ENCODE assay signal across 1 cellular context in genomic region chr21:42366292-42367010, GRCh38.
A peak's percentile ranks its signal among the peaks of the same experiment; 100 is the strongest.
TF ChIP-seq lines count a peak whose summit lies in the region.

TFF1 (minus strand) TSS chr21:42366535; CDS start chr21:42366495, 40 bp downstream.

TF ChIP-seq in HepG2, 621 proteins besides CTCF, POLR2A, EP300 and RAD21 (continued from another document):
- TF ChIP-seq IKZF5 (CRISPR knock-in tag; IDR thresholded peaks at IDR 0.05) (no peak), CENPX (CRISPR knock-in tag; IDR thresholded peaks at IDR 0.05) (no peak), CREB3 (CRISPR knock-in tag; IDR thresholded peaks at IDR 0.05) (no peak), NCOA2 (CRISPR knock-in tag; IDR thresholded peaks at IDR 0.05) (0 out of 2 replicates have a peak, but pooled peaks have one; percentile 19), MAZ (IDR thresholded peaks at IDR 0.05; ENCODE audit: borderline replicate concordance, low read depth, low read length) (no peak), MAZ (CRISPR knock-in tag; IDR thresholded peaks at IDR 0.05; ENCODE audit: low read depth) (no peak), HMG20A (CRISPR knock-in tag; IDR thresholded peaks at IDR 0.05; ENCODE audit: borderline replicate concordance) (peak; percentile 58; the same call in 1 of the 2 replicates), ARID5B (CRISPR knock-in tag; IDR thresholded peaks at IDR 0.05) (peak; percentile 78), FOSL2 (CRISPR knock-in tag; IDR thresholded peaks at IDR 0.05) (peak; percentile 89), RCOR2 (CRISPR knock-in tag; IDR thresholded peaks at IDR 0.05) (no peak), ZNF780A (CRISPR knock-in tag; IDR thresholded peaks at IDR 0.05) (no peak), MBNL3 (CRISPR knock-in tag; conservative IDR thresholded peaks at IDR 0.05) (no peak), HHEX (CRISPR knock-in tag; IDR thresholded peaks at IDR 0.05) (peak; percentile 49; the same call in 1 of the 2 replicates), AGO1 (IDR thresholded peaks at IDR 0.05; ENCODE audit: low read depth, low read length, poor library complexity, severe bottlenecking) (no peak), FOSL1 (CRISPR knock-in tag; IDR thresholded peaks at IDR 0.05; ENCODE audit: borderline replicate concordance) (0 out of 2 replicates have a peak, but pooled peaks have one; percentile 42), BCL6 (CRISPR knock-in tag; IDR thresholded peaks at IDR 0.05) (peak; percentile 34; the same call in 1 of the 2 replicates), SAP130 (CRISPR knock-in tag; IDR thresholded peaks at IDR 0.05; ENCODE audit: low read depth) (peak; percentile 32; the same call in 1 of the 2 replicates), NR2F2 (IDR thresholded peaks at IDR 0.05; ENCODE audit: borderline replicate concordance, low read depth) (0 out of 2 replicates have a peak, but pooled peaks have one; percentile 21), ELF3 (CRISPR knock-in tag; IDR thresholded peaks at IDR 0.05) (peak; percentile 36; the same call in 1 of the 2 replicates), HMG20B (CRISPR knock-in tag; conservative IDR thresholded peaks at IDR 0.05) (0 out of 2 replicates have a peak, but pooled peaks have one; percentile 29), HOMEZ (CRISPR knock-in tag; IDR thresholded peaks at IDR 0.05; ENCODE audit: low read depth) (0 out of 2 replicates have a peak, but pooled peaks have one; percentile 35), KDM2A (CRISPR knock-in tag; IDR thresholded peaks at IDR 0.05; ENCODE audit: borderline replicate concordance, low read depth) (peak; percentile 38; the same call in 1 of the 2 replicates), DZIP1 (CRISPR knock-in tag; IDR thresholded peaks at IDR 0.05) (no peak), MLX (CRISPR knock-in tag; IDR thresholded peaks at IDR 0.05) (no peak), ZNF543 (CRISPR knock-in tag; IDR thresholded peaks at IDR 0.05) (no peak), RARA (CRISPR knock-in tag; IDR thresholded peaks at IDR 0.05) (peak; percentile 82), SOX13 (IDR thresholded peaks at IDR 0.05) (no peak), SOX13 (CRISPR knock-in tag; conservative IDR thresholded peaks at IDR 0.05 in 1 of 2, IDR thresholded peaks at IDR 0.05 in 1 of 2) (peak in 1 of 2 experiments; percentile 13; a peak in 1 of 4 replicates), ZFP82 (CRISPR knock-in tag; IDR thresholded peaks at IDR 0.05; ENCODE audit: borderline replicate concordance) (no peak), GATAD2A (CRISPR knock-in tag; IDR thresholded peaks at IDR 0.05) (peak; percentile 61; the same call in 1 of the 2 replicates), ZBTB7A (CRISPR knock-in tag; IDR thresholded peaks at IDR 0.05) (no peak)
